ENCODE assay signal across 1 cellular context in genomic region chr3:119322523-119323400, GRCh38.
TF ChIP-seq lines count a peak whose summit lies in the region.

No MANE protein-coding gene starts in this region.

TF ChIP-seq in HepG2, 621 proteins besides CTCF, POLR2A, EP300 and RAD21 (continued from another document):
- 0 out of 2 replicates have a peak, but pooled peaks have one; percentile 33 for TF ChIP-seq ZFP91 (CRISPR knock-in tag; IDR thresholded peaks at IDR 0.05; ENCODE audit: borderline replicate concordance)
- TF ChIP-seq ZSCAN30 (CRISPR knock-in tag; IDR thresholded peaks at IDR 0.05): no peak
- no peak for TF ChIP-seq ZNF225 (CRISPR knock-in tag; IDR thresholded peaks at IDR 0.05)
- peak; percentile 83 for TF ChIP-seq FOSL2 (CRISPR knock-in tag; IDR thresholded peaks at IDR 0.05)
- no peak for TF ChIP-seq ISX (CRISPR knock-in tag; conservative IDR thresholded peaks at IDR 0.05)
- peak; percentile 83 for TF ChIP-seq ZNF777 (CRISPR knock-in tag; IDR thresholded peaks at IDR 0.05)
- TF ChIP-seq MAZ (IDR thresholded peaks at IDR 0.05; ENCODE audit: borderline replicate concordance, low read depth, low read length): no peak
- TF ChIP-seq MAZ (CRISPR knock-in tag; IDR thresholded peaks at IDR 0.05; ENCODE audit: low read depth): 0 out of 2 replicates have a peak, but pooled peaks have one; percentile 43
- TF ChIP-seq MTF1 (CRISPR knock-in tag; IDR thresholded peaks at IDR 0.05): no peak
- TF ChIP-seq ZNF609 (CRISPR knock-in tag; IDR thresholded peaks at IDR 0.05; ENCODE audit: borderline replicate concordance): no peak; the same call in 1 of the 2 replicates
- TF ChIP-seq NR2F6 (IDR thresholded peaks at IDR 0.05): no peak
- peak; percentile 25; the same call in 1 of the 2 replicates for TF ChIP-seq NR2F6 (CRISPR knock-in tag; IDR thresholded peaks at IDR 0.05)
- TF ChIP-seq ZNF12 (CRISPR knock-in tag; IDR thresholded peaks at IDR 0.05): peak; percentile 99
- 0 out of 2 replicates have a peak, but pooled peaks have one; percentile 38 for TF ChIP-seq ZNF747 (CRISPR knock-in tag; IDR thresholded peaks at IDR 0.05; ENCODE audit: borderline replicate concordance)
- peak; percentile 98 for TF ChIP-seq UBTF (CRISPR knock-in tag; IDR thresholded peaks at IDR 0.05)
- TF ChIP-seq ZMAT3 (CRISPR knock-in tag; conservative IDR thresholded peaks at IDR 0.05): peak; percentile 68; the same call in 1 of the 2 replicates
- peak; percentile 52; the same call in 1 of the 2 replicates for TF ChIP-seq ZNF343 (CRISPR knock-in tag; IDR thresholded peaks at IDR 0.05)
- TF ChIP-seq ZNF563 (CRISPR knock-in tag; IDR thresholded peaks at IDR 0.05): peak; percentile 84
- peak; percentile 32; the same call in 1 of the 2 replicates for TF ChIP-seq ZFX (CRISPR knock-in tag; IDR thresholded peaks at IDR 0.05; ENCODE audit: low read depth)
- TF ChIP-seq SRSF9 (IDR thresholded peaks at IDR 0.05; ENCODE audit: borderline replicate concordance, insufficient read depth, low read depth, low read length, poor library complexity, severe bottlenecking): no peak
- TF ChIP-seq SRY (CRISPR knock-in tag; IDR thresholded peaks at IDR 0.05): peak; percentile 46; the same call in 1 of the 2 replicates
- peak; percentile 17 for TF ChIP-seq ZNF18 (CRISPR knock-in tag; IDR thresholded peaks at IDR 0.05; ENCODE audit: insufficient replicate concordance)
- peak; percentile 25; the same call in 1 of the 2 replicates for TF ChIP-seq ZNF292 (CRISPR knock-in tag; IDR thresholded peaks at IDR 0.05; ENCODE audit: borderline replicate concordance, low read depth)
- no peak for TF ChIP-seq SNAPC5 (CRISPR knock-in tag; IDR thresholded peaks at IDR 0.05; ENCODE audit: borderline replicate concordance)
- TF ChIP-seq ZGPAT (CRISPR knock-in tag; IDR thresholded peaks at IDR 0.05): peak; percentile 77
- TF ChIP-seq TOPORS (CRISPR knock-in tag; IDR thresholded peaks at IDR 0.05): no peak
- 0 out of 2 replicates have a peak, but pooled peaks have one; percentile 24 for TF ChIP-seq PHF20 (CRISPR knock-in tag; IDR thresholded peaks at IDR 0.05)
- peak; percentile 45; the same call in 1 of the 2 replicates for TF ChIP-seq HDAC1 (CRISPR knock-in tag; IDR thresholded peaks at IDR 0.05)
- TF ChIP-seq POLR2G (IDR thresholded peaks at IDR 0.05; ENCODE audit: low read depth, low read length): no peak
- peak; percentile 98 for TF ChIP-seq ZSCAN20 (CRISPR knock-in tag; IDR thresholded peaks at IDR 0.05; ENCODE audit: borderline replicate concordance)
- no peak for TF ChIP-seq LCORL (IDR thresholded peaks at IDR 0.05)
- peak; percentile 56; the same call in 1 of the 2 replicates for TF ChIP-seq LCORL (CRISPR knock-in tag; IDR thresholded peaks at IDR 0.05)
- no peak for TF ChIP-seq ZNF660 (CRISPR knock-in tag; IDR thresholded peaks at IDR 0.05; ENCODE audit: borderline replicate concordance, low read depth)
- peak; percentile 46; the same call in 1 of the 2 replicates for TF ChIP-seq ZNF580 (CRISPR knock-in tag; IDR thresholded peaks at IDR 0.05; ENCODE audit: borderline replicate concordance, low read depth)
- TF ChIP-seq ZNF788 (CRISPR knock-in tag; IDR thresholded peaks at IDR 0.05; ENCODE audit: borderline replicate concordance): peak; percentile 53; the same call in 1 of the 2 replicates
- TF ChIP-seq ZNF264 (CRISPR knock-in tag; IDR thresholded peaks at IDR 0.05): 0 out of 2 replicates have a peak, but pooled peaks have one; percentile 33
- TF ChIP-seq MYPOP (CRISPR knock-in tag; IDR thresholded peaks at IDR 0.05): peak; percentile 93
- TF ChIP-seq DMAP1 (CRISPR knock-in tag; IDR thresholded peaks at IDR 0.05): 0 out of 2 replicates have a peak, but pooled peaks have one; percentile 26
- TF ChIP-seq ZNF589 (CRISPR knock-in tag; conservative IDR thresholded peaks at IDR 0.05): 0 out of 2 replicates have a peak, but pooled peaks have one; percentile 13
- peak; percentile 82 for TF ChIP-seq GABPB1 (CRISPR knock-in tag; IDR thresholded peaks at IDR 0.05)
- 0 out of 2 replicates have a peak, but pooled peaks have one; percentile 43 for TF ChIP-seq ZNF451 (CRISPR knock-in tag; IDR thresholded peaks at IDR 0.05)
- no peak for TF ChIP-seq ZNF547 (CRISPR knock-in tag; IDR thresholded peaks at IDR 0.05)
- no peak for TF ChIP-seq ZNF296 (CRISPR knock-in tag; conservative IDR thresholded peaks at IDR 0.05)
- peak; percentile 55 for TF ChIP-seq ZNF574 (CRISPR knock-in tag; IDR thresholded peaks at IDR 0.05)
- TF ChIP-seq NONO (IDR thresholded peaks at IDR 0.05): no peak
- peak; percentile 64 for TF ChIP-seq NONO (CRISPR knock-in tag; conservative IDR thresholded peaks at IDR 0.05)
- TF ChIP-seq HNF1B (CRISPR knock-in tag; IDR thresholded peaks at IDR 0.05): peak; percentile 28; the same call in 1 of the 2 replicates
- TF ChIP-seq SPEN (CRISPR knock-in tag; IDR thresholded peaks at IDR 0.05; ENCODE audit: low read depth): peak; percentile 30
